ENCODE assay signal across 15 cellular contexts in the genomic region with DNA sequence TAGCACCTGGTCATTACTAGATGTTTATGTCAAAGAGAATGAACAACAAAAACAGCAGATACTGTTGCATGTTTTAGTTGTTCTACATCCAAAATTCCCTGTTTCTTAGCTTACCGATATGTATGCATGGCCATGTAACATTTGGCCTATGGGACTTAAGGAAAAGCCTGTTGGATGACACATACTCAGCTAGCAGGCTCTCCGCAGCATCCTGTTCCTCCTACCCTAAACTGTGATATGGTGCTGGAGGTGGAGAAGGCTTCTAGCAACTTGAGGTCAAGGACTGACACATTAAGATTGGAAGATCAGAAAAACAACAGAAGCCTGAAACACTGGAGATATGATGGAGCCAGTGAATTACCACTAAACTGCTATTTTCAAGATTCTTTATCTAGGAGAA.
DNase-seq lines count a peak whose midpoint lies in the region; TF ChIP-seq lines count a peak whose summit lies in the region.
"Had no signal": no experiment of that assay in that cellular context is flagged by ENCODE, and none has a peak within 500 bp of the region (broad histone marks: within the 10 kb centered on the region; RNA-seq: fewer than 3 reads in every experiment).

No MANE protein-coding gene starts in this region.

- no peak overlapping the region for H3K27ac ChIP-seq in hepatocyte
- H3K27ac ChIP-seq: A549 had no signal

- DNase-seq in amniotic epithelial cell (ENCODE audit: low read depth) (peak; percentile 78), islet precursor cell (peak; percentile 66), nephron progenitor cell (no peak), KBM-7 (no peak), hepatic stellate cell (ENCODE audit: low spot score) (no peak), SKM-1 treated with dmso at 0.1 percent for 144 hours (lab: John Stamatoyannopoulos, UW; ENCODE audit: unreplicated experiment) (no peak), hepatocyte (ENCODE audit: low spot score) (no peak)
- DNase-seq: CD8-positive, alpha-beta T cell; COR-L47; DND-41; GDM1; GOT3 had no signal

- no peaks in the 10 kb centered on the region for H3K9me2 ChIP-seq in hepatocyte (replicated peaks; ENCODE audit: insufficient read depth)

- no peaks in the 10 kb centered on the region for H4K20me1 ChIP-seq in hepatocyte (ENCODE audit: insufficient read depth, poor library complexity, severe bottlenecking)

- no peak overlapping the region for H2AFZ ChIP-seq in hepatocyte

- no peak overlapping the region for H3K4me2 ChIP-seq in hepatocyte
- H3K4me2 ChIP-seq: A549 had no signal

- H3K27me3 Mint-ChIP-seq in nephron progenitor cell (ENCODE audit: low read depth, poor library complexity), result no peaks in the 10 kb centered on the region

- H3K4me3 ChIP-seq in hepatocyte, result no peak overlapping the region
- H3K4me3 ChIP-seq: A549, HAP-1 had no signal

- 44% methylated on average over 2 of the region's 2 CpGs for WGBS in hepatocyte (ENCODE audit: low lambda C conversion rate, missing lambda C conversion rate)

- H3K4me1 ChIP-seq in hepatocyte (ENCODE audit: insufficient read depth), result no peaks in the 10 kb centered on the region
- H3K4me1 ChIP-seq: A549, HAP-1 had no signal

- no peak for TF ChIP-seq CTCF in nephron progenitor cell (IDR thresholded peaks at IDR 0.05)
- no peak for TF ChIP-seq CTCF in hepatocyte (IDR thresholded peaks at IDR 0.05; ENCODE audit: poor library complexity)

- H3K27me3 ChIP-seq in hepatocyte, result no peaks in the 10 kb centered on the region

- peak overlapping the region; percentile 35 for H3K4me3 Mint-ChIP-seq in nephron progenitor cell
- H3K4me3 Mint-ChIP-seq: CD14-positive monocyte; CD8-positive, alpha-beta T cell had no signal

- no peaks in the 10 kb centered on the region for H3K36me3 ChIP-seq in hepatocyte (replicated peaks; ENCODE audit: insufficient read depth, low read depth)
- H3K36me3 ChIP-seq: HAP-1 had no signal

- H3K9me3 Mint-ChIP-seq in nephron progenitor cell, result no peaks in the 10 kb centered on the region
- H3K9me3 Mint-ChIP-seq: CD14-positive monocyte had no signal

- no peak overlapping the region for H3K27ac Mint-ChIP-seq in nephron progenitor cell
- H3K27ac Mint-ChIP-seq: CD14-positive monocyte; CD8-positive, alpha-beta T cell had no signal

- H3K9me3 ChIP-seq in hepatocyte (ENCODE audit: low read depth), result no peaks in the 10 kb centered on the region
- H3K9me3 ChIP-seq: HAP-1 had no signal

- H3K79me2 ChIP-seq in hepatocyte, result no peaks in the 10 kb centered on the region

- in situ Hi-C loops in KBM-7 (cut with MboI; ENCODE audit: low pct_unique_long_range_greater_than_20kb, low sequenced_read_pairs), result no loop called here

- no peaks in the 10 kb centered on the region for H3K36me3 Mint-ChIP-seq in nephron progenitor cell (ENCODE audit: low read depth)
- H3K36me3 Mint-ChIP-seq: CD14-positive monocyte; CD8-positive, alpha-beta T cell had no signal

- peaks cover 24% of the 10 kb centered on the region for H3K4me1 Mint-ChIP-seq in nephron progenitor cell
- H3K4me1 Mint-ChIP-seq: CD14-positive monocyte had no signal

Comparison
In these comparisons a context has a peak if more than half of its experiments do, and no peak if none do; other contexts are left out.
1. DNase-seq: peak in amniotic epithelial cell (single experiment) and islet precursor cell (single experiment); none in nephron progenitor cell (single experiment), KBM-7 (single experiment), hepatic stellate cell (single experiment), SKM-1 treated with dmso at 0.1 percent for 144 hours (single experiment) and hepatocyte (single experiment).